ENCODE assay signal across 11 cellular contexts in genomic region chr1:155196103-155196892, GRCh38. TPM values are rescaled to one million over a fixed set of nuclear protein-coding genes. Genes with fewer than 3 reads are reported as not detected.
DNase-seq lines count a peak whose midpoint lies in the region; ATAC-seq and TF ChIP-seq lines count a peak whose summit lies in the region.
"Had no signal": no experiment of that assay in that cellular context is flagged by ENCODE, and none has a peak within 500 bp of the region (broad histone marks: within the 10 kb centered on the region; RNA-seq: fewer than 3 reads in every experiment).

No MANE protein-coding gene starts in this region.

- peak overlapping the region; percentile 69 for H3K4me3 ChIP-seq in adipocyte (ENCODE audit: low read length)

- no peak for DNase-seq in activated T-cell treated with anti-CD3 and anti-CD28 coated beads, Interleukin-2, amount 50 U/mL, for 72 hours
- DNase-seq in activated T-cell treated with anti-CD3 and anti-CD28 coated beads, Interleukin-2, amount 50 U/mL, for 48 hours, result no peak
- no peak for DNase-seq in adipocyte (ENCODE audit: low read depth)
- DNase-seq in iPS-NIHi7 (ENCODE audit: extremely low spot score), result peak; percentile 88
- DNase-seq in substantia nigra (lab: John Stamatoyannopoulos, UW), result peak in 35 of 49 donors; percentile 15 to 86 (median 62)
- no peak for DNase-seq in UCSD-AML1 (lab: John Stamatoyannopoulos, UW; ENCODE audit: unreplicated experiment)
- DNase-seq in GM13976 (ENCODE audit: low spot score), result no peak
- DNase-seq: activated naive CD4-positive, alpha-beta T cell treated with Interleukin-2 at 50 U/mL for 16 hours; Calu3; NK-92 treated with Interleukin-12 subunit alpha and Interleukin-12 subunit beta, amount 100 ng/mL, for 24 hours had no signal

- peak overlapping the region in 1 of 2 donors; percentile 73 for H3K4me3 Mint-ChIP-seq in activated T-cell treated with anti-CD3 and anti-CD28 coated beads, Interleukin-2, amount 50 U/mL, for 72 hours
- H3K4me3 Mint-ChIP-seq in stimulated activated memory B cell treated with anti-CD40 and anti-IgM and Interleukin-4, amounts not matched to agents 10 μg/mL and 1 μg/mL and 100 μg/mL, for 72 hours, result no peak overlapping the region

- peaks cover 0 to 3% of the 10 kb centered on the region in 2 donors for H3K36me3 Mint-ChIP-seq in activated T-cell treated with anti-CD3 and anti-CD28 coated beads, Interleukin-2, amount 50 U/mL, for 72 hours (ENCODE audit: insufficient read depth in 2 of 2)
- H3K36me3 Mint-ChIP-seq in stimulated activated memory B cell treated with anti-CD40 and anti-IgM and Interleukin-4, amounts not matched to agents 10 μg/mL and 1 μg/mL and 100 μg/mL, for 72 hours, result no peaks in the 10 kb centered on the region

- H3K9ac ChIP-seq in adipocyte (ENCODE audit: low read length), result peak overlapping the region; percentile 65

- H3K36me3 ChIP-seq in adipocyte (ENCODE audit: control insufficient read depth, insufficient read depth, low read length, severe bottlenecking), result peaks cover 9% of the 10 kb centered on the region

- H3K27me3 Mint-ChIP-seq in activated T-cell treated with anti-CD3 and anti-CD28 coated beads, Interleukin-2, amount 50 U/mL, for 72 hours (ENCODE audit: low read depth), result no peaks in the 10 kb centered on the region
- H3K27me3 Mint-ChIP-seq in stimulated activated memory B cell treated with anti-CD40 and anti-IgM and Interleukin-4, amounts not matched to agents 10 μg/mL and 1 μg/mL and 100 μg/mL, for 72 hours, result no peaks in the 10 kb centered on the region

- no peak overlapping the region for H3K27ac ChIP-seq in substantia nigra (ENCODE audit: low read depth, low read length, poor library complexity, severe bottlenecking)

- no peaks in the 10 kb centered on the region for H3K9me3 ChIP-seq in adipocyte (ENCODE audit: control insufficient read depth, low read length)

- no peaks in the 10 kb centered on the region for H3K9me3 Mint-ChIP-seq in activated T-cell treated with anti-CD3 and anti-CD28 coated beads, Interleukin-2, amount 50 U/mL, for 72 hours
- no peaks in the 10 kb centered on the region for H3K9me3 Mint-ChIP-seq in stimulated activated memory B cell treated with anti-CD40 and anti-IgM and Interleukin-4, amounts not matched to agents 10 μg/mL and 1 μg/mL and 100 μg/mL, for 72 hours

- no peaks in the 10 kb centered on the region for H3K27me3 ChIP-seq in adipocyte (replicated peaks; ENCODE audit: control insufficient read depth, insufficient read depth, low read length)

- H3K4me1 Mint-ChIP-seq in activated T-cell treated with anti-CD3 and anti-CD28 coated beads, Interleukin-2, amount 50 U/mL, for 72 hours (ENCODE audit: low read depth), result peaks cover 30% of the 10 kb centered on the region
- H3K4me1 Mint-ChIP-seq in stimulated activated memory B cell treated with anti-CD40 and anti-IgM and Interleukin-4, amounts not matched to agents 10 μg/mL and 1 μg/mL and 100 μg/mL, for 72 hours, result peaks cover 29% of the 10 kb centered on the region

- peaks cover 23% of the 10 kb centered on the region for H3K4me1 ChIP-seq in adipocyte (ENCODE audit: control insufficient read depth, insufficient read depth, low read length)

- peak overlapping the region; percentile 40 for H3K27ac Mint-ChIP-seq in activated T-cell treated with anti-CD3 and anti-CD28 coated beads, Interleukin-2, amount 50 U/mL, for 72 hours
- H3K27ac Mint-ChIP-seq in stimulated activated memory B cell treated with anti-CD40 and anti-IgM and Interleukin-4, amounts not matched to agents 10 μg/mL and 1 μg/mL and 100 μg/mL, for 72 hours, result no peak overlapping the region

- in situ Hi-C loops in GM13976 (cut with MboI; ENCODE audit: low sequenced_read_pairs, unreplicated experiment), result no loop called here

- TF ChIP-seq CTCF in GM13976 (IDR thresholded peaks at IDR 0.05; ENCODE audit: borderline replicate concordance, control extremely low read depth, extremely low read depth, insufficient read depth, missing control alignments), result no peak

- no peak for ATAC-seq in activated T-cell treated with anti-CD3 and anti-CD28 coated beads, Interleukin-2, amount 50 U/mL, for 72 hours (replicated peaks in 1 of 2)
- no peak for ATAC-seq in stimulated activated memory B cell treated with anti-CD40 and anti-IgM and Interleukin-4, amounts not matched to agents 10 μg/mL and 1 μg/mL and 100 μg/mL, for 72 hours

RNA-seq across cellular contexts. Expression of gene THBS3, which starts 11.4 kb away (rescaled TPM):
- 10 to 100 TPM; 24.7 to 28.7 TPM for total RNA-seq in activated T-cell treated with anti-CD3 and anti-CD28 coated beads, Interleukin-2, amount 50 U/mL, for 72 hours

RNA-seq across cellular contexts. Expression of gene MTX1, which starts 12.2 kb away (rescaled TPM):
- total RNA-seq in activated T-cell treated with anti-CD3 and anti-CD28 coated beads, Interleukin-2, amount 50 U/mL, for 72 hours, result 10 to 100 TPM; 25.5 to 27.4 TPM

RNA-seq across cellular contexts. Expression of gene TRIM46, which starts 22.6 kb away (rescaled TPM):
- total RNA-seq in activated T-cell treated with anti-CD3 and anti-CD28 coated beads, Interleukin-2, amount 50 U/mL, for 72 hours, result 1 to 10 TPM; 8.6 to 9.8 TPM

RNA-seq across cellular contexts. Expression of gene KRTCAP2, which starts 23.2 kb away (rescaled TPM):
- 100 to 1,000 TPM; 199 to 203 TPM for total RNA-seq in activated T-cell treated with anti-CD3 and anti-CD28 coated beads, Interleukin-2, amount 50 U/mL, for 72 hours

RNA-seq across cellular contexts. Expression of gene DPM3, which starts 56.0 kb away (rescaled TPM):
- total RNA-seq in activated T-cell treated with anti-CD3 and anti-CD28 coated beads, Interleukin-2, amount 50 U/mL, for 72 hours, result 10 to 100 TPM; 49.4 to 58.9 TPM

Comparison
In these comparisons a context has a peak if more than half of its experiments do, and no peak if none do; other contexts are left out.
1. DNase-seq: peak in iPS-NIHi7 (single experiment) and substantia nigra (35 of 49); none in activated T-cell treated with anti-CD3 and anti-CD28 coated beads, Interleukin-2, amount 50 U/mL, for 72 hours (0 of 2), activated T-cell treated with anti-CD3 and anti-CD28 coated beads, Interleukin-2, amount 50 U/mL, for 48 hours (0 of 2), adipocyte (single experiment), UCSD-AML1 (single experiment) and GM13976 (single experiment).